Comparison of ENCODE assay signal across 1 cellular context in genomic region chr9:93650448-93650847, GRCh38.
TF ChIP-seq lines count a peak whose summit lies in the region.

No MANE protein-coding gene starts in this region.

TF ChIP-seq in WTC11, 78 proteins besides CTCF, POLR2A, EP300 and RAD21 (continued from another document):
- TF ChIP-seq ERG (CRISPR knock-in tag; IDR thresholded peaks at IDR 0.05) (no peak), ZMAT4 (CRISPR knock-in tag; IDR thresholded peaks at IDR 0.05) (no peak), ETV6 (CRISPR knock-in tag; IDR thresholded peaks at IDR 0.05) (no peak), ZNF396 (CRISPR knock-in tag; IDR thresholded peaks at IDR 0.05; ENCODE audit: borderline replicate concordance) (no peak), ZNF532 (CRISPR knock-in tag; IDR thresholded peaks at IDR 0.05; ENCODE audit: borderline replicate concordance) (no peak), ZNF512 (CRISPR knock-in tag; IDR thresholded peaks at IDR 0.05; ENCODE audit: borderline replicate concordance) (no peak), NFE2L1 (CRISPR knock-in tag; IDR thresholded peaks at IDR 0.05) (no peak)
